Comparison of ENCODE assay signal across 7 cellular contexts in genomic region chr1:6438047-6438525, GRCh38. TPM values are rescaled to one million over a fixed set of nuclear protein-coding genes. Genes with fewer than 3 reads are reported as not detected.
DNase-seq lines count a peak whose midpoint lies in the region; ATAC-seq, FAIRE-seq and TF ChIP-seq lines count a peak whose summit lies in the region.

No MANE protein-coding gene starts in this region.

- peak overlapping the region; percentile 57 for H3K4me3 Mint-ChIP-seq in T-helper 17 cell

- peaks cover 20% of the 10 kb centered on the region for H3K27me3 Mint-ChIP-seq in T-helper 17 cell

- no peaks in the 10 kb centered on the region for H3K27me3 ChIP-seq in right cardiac atrium (ENCODE audit: control insufficient read depth, insufficient read depth)
- H3K27me3 ChIP-seq in spleen (replicated peaks in 1 of 7), result peaks cover 0 to 71% (median 32%) of the 10 kb centered on the region in 7 donors

- intact Hi-C loops in right cardiac atrium (cut with DNase I) (no loop called here), spleen (cut with DNase I; ENCODE audit: low total_unique reads) (no loop called here)

- no peak for TF ChIP-seq POLR2A in GM12892 (IDR thresholded peaks at IDR 0.05; ENCODE audit: low read depth, low read length)
- TF ChIP-seq POLR2A in NB4 (IDR thresholded peaks at IDR 0.05; ENCODE audit: extremely low read depth, insufficient read length), result no peak
- TF ChIP-seq POLR2A in spleen (IDR thresholded peaks at IDR 0.05), result no peak

- H3K27ac Mint-ChIP-seq in T-helper 17 cell, result no peak overlapping the region

- H3K36me3 Mint-ChIP-seq in T-helper 17 cell (ENCODE audit: low read depth), result peaks cover 2% of the 10 kb centered on the region

- peaks cover 12% of the 10 kb centered on the region for H3K4me1 Mint-ChIP-seq in T-helper 17 cell

- H3K4me1 ChIP-seq in right cardiac atrium (ENCODE audit: control insufficient read depth, insufficient read depth, low read length) (no peaks in the 10 kb centered on the region), spleen (peaks cover 0 to 15% (median 10%) of the 10 kb centered on the region in 6 donors)

- TF ChIP-seq CTCF in NB4 (IDR thresholded peaks at IDR 0.05; ENCODE audit: low read depth, low read length) (peak; percentile 79), spleen (IDR thresholded peaks at IDR 0.05 in 8 of 11, conservative IDR thresholded peaks at IDR 0.05 in 3 of 11) (peak; percentile 77 to 97 (median 94))

- no peak overlapping the region for H3K4me3 ChIP-seq in NB4 (ENCODE audit: low read depth, low read length)
- H3K4me3 ChIP-seq in right cardiac atrium (ENCODE audit: low read length), result no peak overlapping the region
- no peak overlapping the region for H3K4me3 ChIP-seq in spleen

- H3K9me3 ChIP-seq in T-helper 17 cell (ENCODE audit: control insufficient read depth, low read length, poor library complexity, severe bottlenecking) (no peaks in the 10 kb centered on the region), right cardiac atrium (ENCODE audit: control insufficient read depth, low read length) (no peaks in the 10 kb centered on the region), spleen (no peaks in the 10 kb centered on the region)

- no peak overlapping the region for H3K27ac ChIP-seq in right cardiac atrium (ENCODE audit: low read length)
- H3K27ac ChIP-seq in spleen, result no peak overlapping the region

- ATAC-seq in T-helper 17 cell, result peak; percentile 64
- ATAC-seq in right cardiac atrium, result peak; percentile 59 to 61
- ATAC-seq in GM19324 (IDR thresholded peaks at IDR 0.05; ENCODE audit: low FRiP score, unreplicated experiment), result no peak

- DNase-seq in GM12892 (ENCODE audit: insufficient read length) (peak; percentile 84), NB4 (ENCODE audit: low read depth) (peak; percentile 66), T-helper 17 cell (peak; percentile 56 to 65 (median 59)), amniotic epithelial cell (ENCODE audit: low read depth) (peak; percentile 31), right cardiac atrium (peak in 2 of 3 donors; percentile 73 to 74), spleen (peak; percentile 85)

- H3K36me3 ChIP-seq in spleen, result no peaks in the 10 kb centered on the region

- 9% methylated on average over 5 of the region's 5 CpGs for WGBS in right cardiac atrium
- WGBS in spleen, 5 donors, result 6 to 22% (median 9%) methylated on average over 4 to 5 of the region's 5 CpGs

- FAIRE-seq in GM12892 (lab: Jason Lieb, UNC), result peak; percentile 87

RNA-seq across cellular contexts. Expression of gene ESPN, which starts 13.5 kb away (rescaled TPM):
- polyA plus RNA-seq in GM12892 (2012; ENCODE audit: missing spikeins), result not detected
- total RNA-seq in T-helper 17 cell, result 10 to 100 TPM; 13.2 to 15.7 TPM
- total RNA-seq in right cardiac atrium, result 1 to 10 TPM in 2 of 4 donors, under 1 TPM in 2; 0.37 to 1.7 (median 0.84) TPM
- 0.23 TPM for polyA plus RNA-seq in right cardiac atrium
- 1 to 10 TPM in 4 of 7 donors, under 1 TPM in 2, not detected in 1; 0.43 to 6.0 (median 1.5) TPM for total RNA-seq in spleen
- under 1 TPM; 0.26 to 0.54 (median 0.50) TPM for polyA plus RNA-seq in spleen

RNA-seq across cellular contexts. Expression of gene HES2, which starts 18.4 kb away (rescaled TPM):
- 0.57 TPM for polyA plus RNA-seq in GM12892 (2012; ENCODE audit: missing spikeins)
- total RNA-seq in T-helper 17 cell (not detected), right cardiac atrium (under 1 TPM in 1 of 4 donors, not detected in 3; 0.17 TPM), spleen (under 1 TPM in 2 of 7 donors, not detected in 5; 0.22 to 0.26 TPM)
- polyA plus RNA-seq in right cardiac atrium (not detected), spleen (1 to 10 TPM in 1 of 3 donors, under 1 TPM in 1, not detected in 1; 0.02 to 1.3 TPM)

RNA-seq across cellular contexts. Expression of gene TNFRSF25, which starts 27.9 kb away (rescaled TPM):
- not detected for polyA plus RNA-seq in GM12892 (2012; ENCODE audit: missing spikeins)
- total RNA-seq in T-helper 17 cell (100 to 1,000 TPM; 393 to 433 TPM), right cardiac atrium (1 to 10 TPM; 4.4 to 6.4 (median 5.1) TPM), spleen (100 to 1,000 TPM in 1 of 7 donors, 10 to 100 TPM in 6; 39.7 to 103 (median 65.4) TPM)
- polyA plus RNA-seq in right cardiac atrium (6.6 TPM), spleen (100 to 1,000 TPM in 2 of 3 donors, 10 to 100 TPM in 1; 30.9 to 147 (median 102) TPM)

RNA-seq across cellular contexts. Expression of gene ACOT7, which starts 44.5 kb away (rescaled TPM):
- polyA plus RNA-seq in GM12892 (2012; ENCODE audit: missing spikeins), result 46.6 TPM
- total RNA-seq in T-helper 17 cell, result 1 to 10 TPM; 4.9 to 7.1 TPM
- 1 to 10 TPM; 5.9 to 9.5 (median 7.9) TPM for total RNA-seq in right cardiac atrium
- 7.5 TPM for polyA plus RNA-seq in right cardiac atrium
- 10 to 100 TPM; 11.3 to 31.5 (median 18.1) TPM for total RNA-seq in spleen
- 10 to 100 TPM; 10.6 to 26.7 (median 22.5) TPM for polyA plus RNA-seq in spleen

RNA-seq across cellular contexts. Expression of gene PLEKHG5, which starts 53.4 kb away (rescaled TPM):
- 0.11 TPM for polyA plus RNA-seq in GM12892 (2012; ENCODE audit: missing spikeins)
- total RNA-seq in T-helper 17 cell (10 to 100 TPM; 10.8 to 12.8 TPM), right cardiac atrium (1 to 10 TPM; 7.0 to 9.2 (median 8.5) TPM), spleen (100 to 1,000 TPM in 1 of 7 donors, 10 to 100 TPM in 6; 34.7 to 120 (median 60.1) TPM)
- polyA plus RNA-seq in right cardiac atrium (9.9 TPM), spleen (10 to 100 TPM in 2 of 3 donors, 1 to 10 TPM in 1; 6.4 to 66.9 (median 29.7) TPM)

Comparison
In these comparisons a context has a peak if more than half of its experiments do, and no peak if none do; other contexts are left out.
1. DNase-seq: peak in every context shown above with its lines; median percentile 85 in spleen; 84 in GM12892; 74 in right cardiac atrium; 66 in NB4; 59 in T-helper 17 cell; 31 in amniotic epithelial cell.
2. RNA of gene TNFRSF25, which starts 27.9 kb away (total RNA-seq): 393 to 433 TPM in T-helper 17 cell and 39.7 to 103 TPM in spleen; 4.4 to 6.4 TPM in right cardiac atrium; every median in the first group is over 4 times any median in the second.